4 cellular contexts compared by ENCODE assay signal in genomic region chr7:10704653-10705052, GRCh38.
"Had no signal": no experiment of that assay in that cellular context is flagged by ENCODE, and none has a peak within 500 bp of the region (broad histone marks: within the 10 kb centered on the region; RNA-seq: fewer than 3 reads in every experiment).

No MANE protein-coding gene starts in this region.

- ATAC-seq: HepG2, K562 had no signal

- DNase-seq: IMR-90 had no signal

- H3K4me3 ChIP-seq: K562 had no signal

- H3K27ac ChIP-seq: HL-60 had no signal
